Comparison of ENCODE assay signal across 28 cellular contexts in the genomic region with DNA sequence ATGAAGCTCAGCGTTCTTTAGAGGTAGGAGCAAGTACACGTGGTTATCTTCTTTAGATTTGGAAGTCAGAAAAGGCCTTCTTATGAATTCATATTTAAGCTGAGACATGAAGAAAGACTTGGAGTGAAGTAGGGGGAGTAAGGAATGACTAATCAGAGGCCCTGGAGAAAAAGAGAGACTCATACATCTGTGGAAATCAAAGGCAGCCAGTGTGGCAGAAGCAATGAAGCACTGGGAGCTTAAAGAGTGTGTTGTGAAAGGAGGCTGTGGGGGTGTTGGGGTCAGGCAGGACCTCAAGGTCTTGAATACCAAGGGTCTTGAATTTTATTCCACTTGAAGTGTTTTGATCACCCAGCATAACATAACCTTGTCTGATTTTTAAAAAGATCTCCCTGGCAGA. TPM values are rescaled to one million over a fixed set of nuclear protein-coding genes. Genes with fewer than 3 reads are reported as not detected.
DNase-seq lines count a peak whose midpoint lies in the region; ATAC-seq and TF ChIP-seq lines count a peak whose summit lies in the region.
"Had no signal": no experiment of that assay in that cellular context is flagged by ENCODE, and none has a peak within 500 bp of the region (broad histone marks: within the 10 kb centered on the region; RNA-seq: fewer than 3 reads in every experiment).

No MANE protein-coding gene starts in this region.

- peaks cover 7% of the 10 kb centered on the region for H3K9me3 Mint-ChIP-seq in MCF 10A (ENCODE audit: unreplicated experiment)
- peaks cover 9 to 11% of the 10 kb centered on the region in 2 donors for H3K9me3 Mint-ChIP-seq in stimulated activated naive B cell treated with anti-CD40 and anti-IgM and Interleukin-4, amounts not matched to agents 10 μg/mL and 1 μg/mL and 100 μg/mL, for 72 hours

- H3K27me3 Mint-ChIP-seq in MCF 10A (ENCODE audit: insufficient read depth, unreplicated experiment) = no peaks in the 10 kb centered on the region
- H3K27me3 Mint-ChIP-seq in stimulated activated naive B cell treated with anti-CD40 and anti-IgM and Interleukin-4, amounts not matched to agents 10 μg/mL and 1 μg/mL and 100 μg/mL, for 72 hours = no peaks in the 10 kb centered on the region
- H3K27me3 Mint-ChIP-seq: activated CD4-positive, alpha-beta memory T cell treated with anti-CD3 and anti-CD28 coated beads for 36 hours; stimulated activated memory B cell treated with anti-CD40 and anti-IgM and Interleukin-4, amounts not matched to agents 10 μg/mL and 1 μg/mL and 100 μg/mL, for 72 hours had no signal

- no peak for ATAC-seq in stimulated activated naive B cell treated with anti-CD40 and anti-IgM and Interleukin-4, amounts not matched to agents 10 μg/mL and 1 μg/mL and 100 μg/mL, for 72 hours (replicated peaks)
- ATAC-seq in GM21423 (IDR thresholded peaks at IDR 0.05; ENCODE audit: unreplicated experiment) = no peak
- ATAC-seq: mucosa of descending colon; Right ventricle myocardium inferior; stimulated activated memory B cell treated with anti-CD40 and anti-IgM and Interleukin-4, amounts not matched to agents 10 μg/mL and 1 μg/mL and 100 μg/mL, for 72 hours had no signal

- DNase-seq in mammary epithelial cell (peak; percentile 15), MCF 10A (ENCODE audit: unreplicated experiment) (no peak), cardiac fibroblast (ENCODE audit: low read depth in 2 of 2) (peak; percentile 65 to 74), iris pigment epithelial cell (ENCODE audit: low read depth) (peak; percentile 85), DMS79 treated with DMSO at 0.1 percent for 48 hours (lab: John Stamatoyannopoulos, UW) (no peak), A172 (ENCODE audit: low spot score) (no peak)
- no peak for DNase-seq in stimulated activated naive B cell treated with anti-CD40 and anti-IgM and Interleukin-4, amounts not matched to agents 10 μg/mL and 1 μg/mL and 100 μg/mL, for 72 hours
- DNase-seq: activated CD4-positive, alpha-beta memory T cell treated with anti-CD3 and anti-CD28 coated beads for 36 hours; activated CD4-positive, CD25-positive, alpha-beta regulatory T cell; activated effector memory CD4-positive, alpha-beta T cell treated with Interleukin-2 at 50 U/mL for 16 hours; dermis blood vessel endothelial cell; EL; hypothalamus; MM.1S; mucosa of descending colon; NCI-H1694 treated with DMSO at 0.1 percent for 48 hours; NCI-H2227 treated with DMSO at 0.1 percent for 48 hours; NCI-H774; nephron progenitor cell; stimulated activated CD4-positive, alpha-beta T cell treated with anti-CD3 and anti-CD28 coated beads, Interleukin-1b, Interleukin-23, amount 100 ng/mL, for 48 hours; T1000 had no signal

- CTCF ChIA-PET in mammary epithelial cell (lab: Charles Lee; ENCODE audit: low non-redundant PET) (no interaction called here), MCF 10A (lab: Yijun Ruan, JAX) (interaction anchor here (1.0 to 1.6 kb wide), 3 partner anchors 9 to 15 kb away, joined by 3 to 5 read pairs (median 4); no protein-coding TSS in a partner anchor)

- no peak overlapping the region for H3K4me3 ChIP-seq in mammary epithelial cell (replicated peaks in 1 of 3; ENCODE audit: insufficient read depth in 1 of 3, low read depth in 2 of 3, low read length in 3 of 3)
- no peak overlapping the region for H3K4me3 ChIP-seq in cardiac fibroblast (replicated peaks in 1 of 2; ENCODE audit: low read depth in 2 of 2, low read length in 2 of 2)
- H3K4me3 ChIP-seq: BLaER1, cardiac muscle cell, mucosa of descending colon, prostate gland had no signal

- H3K4me3 Mint-ChIP-seq in MCF 10A (ENCODE audit: unreplicated experiment) = no peak overlapping the region
- H3K4me3 Mint-ChIP-seq in stimulated activated naive B cell treated with anti-CD40 and anti-IgM and Interleukin-4, amounts not matched to agents 10 μg/mL and 1 μg/mL and 100 μg/mL, for 72 hours = no peak overlapping the region
- H3K4me3 Mint-ChIP-seq: activated CD4-positive, alpha-beta memory T cell treated with anti-CD3 and anti-CD28 coated beads for 36 hours; nephron progenitor cell; stimulated activated memory B cell treated with anti-CD40 and anti-IgM and Interleukin-4, amounts not matched to agents 10 μg/mL and 1 μg/mL and 100 μg/mL, for 72 hours had no signal

- H3K27ac Mint-ChIP-seq in MCF 10A (ENCODE audit: low read depth, unreplicated experiment) = no peak overlapping the region
- H3K27ac Mint-ChIP-seq in stimulated activated naive B cell treated with anti-CD40 and anti-IgM and Interleukin-4, amounts not matched to agents 10 μg/mL and 1 μg/mL and 100 μg/mL, for 72 hours = no peak overlapping the region
- H3K27ac Mint-ChIP-seq: activated CD4-positive, alpha-beta memory T cell treated with anti-CD3 and anti-CD28 coated beads for 36 hours; nephron progenitor cell; stimulated activated memory B cell treated with anti-CD40 and anti-IgM and Interleukin-4, amounts not matched to agents 10 μg/mL and 1 μg/mL and 100 μg/mL, for 72 hours had no signal

- dilution Hi-C loops in mammary epithelial cell (cut with HindIII; ENCODE audit: low sequenced_read_pairs) = no loop called here

- POLR2A ChIA-PET in MCF 10A (lab: Yijun Ruan, JAX) = no interaction called here

- H4K20me1 ChIP-seq in mammary epithelial cell (ENCODE audit: insufficient read depth, low read length) = no peaks in the 10 kb centered on the region
- H4K20me1 ChIP-seq: BLaER1 had no signal

- no peaks in the 10 kb centered on the region for H3K9me3 ChIP-seq in mammary epithelial cell (replicated peaks; ENCODE audit: insufficient read depth, low read length)
- H3K9me3 ChIP-seq: prostate gland had no signal

- no peak overlapping the region for H2AFZ ChIP-seq in mammary epithelial cell (ENCODE audit: low read depth, low read length)

- BruUV-seq in mammary epithelial cell (replicated peaks; lab: Mats Ljungman, UMichigan) = no TSS peak
- BruUV-seq in MCF 10A (replicated peaks; lab: Mats Ljungman, UMichigan) = no TSS peak

- no peak overlapping the region for H3K27ac ChIP-seq in mammary epithelial cell (ENCODE audit: insufficient read depth, low read depth, low read length)
- H3K27ac ChIP-seq: 22Rv1, BLaER1, cardiac muscle cell, prostate gland had no signal

- 100% methylated on average over 2 of the region's 2 CpGs for WGBS in mammary epithelial cell (ENCODE audit: low coverage, missing lambda C conversion rate)

- no peak overlapping the region for H3K9ac ChIP-seq in mammary epithelial cell (ENCODE audit: insufficient read depth, low read length)
- H3K9ac ChIP-seq: BLaER1 had no signal

- no peaks in the 10 kb centered on the region for H3K4me1 Mint-ChIP-seq in MCF 10A (ENCODE audit: insufficient read depth, unreplicated experiment)
- H3K4me1 Mint-ChIP-seq in stimulated activated naive B cell treated with anti-CD40 and anti-IgM and Interleukin-4, amounts not matched to agents 10 μg/mL and 1 μg/mL and 100 μg/mL, for 72 hours = peaks cover 14 to 22% of the 10 kb centered on the region in 2 donors

- no peaks in the 10 kb centered on the region for H3K79me2 ChIP-seq in mammary epithelial cell (ENCODE audit: insufficient read depth, low read length)

- H3K27me3 ChIP-seq in mammary epithelial cell (ENCODE audit: insufficient read depth, low read length) = no peaks in the 10 kb centered on the region
- H3K27me3 ChIP-seq: BLaER1, cardiac muscle cell had no signal

- in situ Hi-C loops in mammary epithelial cell (cut with MboI; ENCODE audit: low sequenced_read_pairs in 2 of 2) = loop anchor here in 1 of 2 donors (25.0 kb wide), 1 partner anchor 98 kb away; no protein-coding TSS in a partner anchor

- no peaks in the 10 kb centered on the region for H3K36me3 Mint-ChIP-seq in MCF 10A (ENCODE audit: insufficient read depth, unreplicated experiment)
- peaks cover 7 to 16% of the 10 kb centered on the region in 2 donors for H3K36me3 Mint-ChIP-seq in stimulated activated naive B cell treated with anti-CD40 and anti-IgM and Interleukin-4, amounts not matched to agents 10 μg/mL and 1 μg/mL and 100 μg/mL, for 72 hours

- TF ChIP-seq CTCF in mammary epithelial cell (conservative IDR thresholded peaks at IDR 0.05 in 1 of 2, IDR thresholded peaks at IDR 0.05 in 1 of 2; ENCODE audit: extremely low read depth in 1 of 2, insufficient read depth in 1 of 2, low read depth in 1 of 2, low read length in 2 of 2) (no peak), MCF 10A (IDR thresholded peaks at IDR 0.05; ENCODE audit: unreplicated experiment) (no peak), cardiac fibroblast (IDR thresholded peaks at IDR 0.05; ENCODE audit: low read depth, low read length) (no peak)

- H3K4me2 ChIP-seq in mammary epithelial cell (ENCODE audit: insufficient read depth, low read depth, low read length) = no peak overlapping the region
- H3K4me2 ChIP-seq: BLaER1 had no signal

- H3K4me1 ChIP-seq in mammary epithelial cell (ENCODE audit: insufficient read depth, low read length) = no peaks in the 10 kb centered on the region
- H3K4me1 ChIP-seq: prostate gland had no signal

- intact Hi-C loops in mammary epithelial cell (cut with micrococcal nuclease) (no loop called here), MCF 10A (cut with micrococcal nuclease) (no loop called here)

- H3K36me3 ChIP-seq in mammary epithelial cell (ENCODE audit: insufficient read depth, low read length) = no peaks in the 10 kb centered on the region
- H3K36me3 ChIP-seq: cardiac muscle cell, prostate gland had no signal

RNA-seq across cellular contexts. Expression of gene FGL2, which starts 35.7 kb away (rescaled TPM):
- total RNA-seq in mammary epithelial cell (under 1 TPM in 1 of 2 donors, not detected in 1; under 0.01 TPM), MCF 10A (2022) (not detected in 2 replicates)
- polyA plus RNA-seq in mammary epithelial cell = 0.03 TPM
- polyA minus RNA-seq in mammary epithelial cell = not detected
- 0.09 TPM in 1 of 2 replicates, not detected in the other for total RNA-seq in A172 (2014; rRNA removed; shearing (Covaris generic))

Comparison
In these comparisons a context has a peak if more than half of its experiments do, and no peak if none do; other contexts are left out.
1. DNase-seq: peak in mammary epithelial cell (single experiment), cardiac fibroblast (2 of 2) and iris pigment epithelial cell (single experiment); none in MCF 10A (single experiment), stimulated activated naive B cell treated with anti-CD40 and anti-IgM and Interleukin-4, amounts not matched to agents 10 μg/mL and 1 μg/mL and 100 μg/mL, for 72 hours (single experiment), DMS79 treated with DMSO at 0.1 percent for 48 hours (single experiment) and A172 (single experiment).